1 cellular context compared by ENCODE assay signal in the genomic region with DNA sequence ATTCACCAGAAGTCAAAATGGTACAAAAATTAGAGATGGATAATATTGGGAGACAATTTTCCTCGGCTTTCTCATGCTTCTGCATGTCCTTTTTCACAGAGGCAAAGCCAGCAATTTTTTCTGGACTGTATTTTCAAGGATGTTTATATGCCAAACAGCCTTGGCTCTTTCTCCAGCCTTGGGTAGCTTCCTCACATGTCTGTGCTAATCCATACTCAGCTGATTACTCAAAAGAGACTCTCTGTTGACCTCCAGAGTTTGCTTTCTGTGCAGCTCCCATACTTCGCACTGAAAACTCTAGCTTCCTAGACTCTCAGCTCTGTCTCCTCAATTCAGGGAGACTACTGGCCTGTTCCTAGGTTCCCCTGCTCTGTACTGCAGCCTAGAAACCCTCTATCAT.
TF ChIP-seq lines count a peak whose summit lies in the region.

No MANE protein-coding gene starts in this region.

TF ChIP-seq in H1, 55 proteins besides CTCF, POLR2A, EP300 and RAD21 (continued from another document):
- no peak for TF ChIP-seq FOSL1 (IDR thresholded peaks at IDR 0.05; ENCODE audit: insufficient read depth, low read depth, low read length)
- TF ChIP-seq, protein P1, sequence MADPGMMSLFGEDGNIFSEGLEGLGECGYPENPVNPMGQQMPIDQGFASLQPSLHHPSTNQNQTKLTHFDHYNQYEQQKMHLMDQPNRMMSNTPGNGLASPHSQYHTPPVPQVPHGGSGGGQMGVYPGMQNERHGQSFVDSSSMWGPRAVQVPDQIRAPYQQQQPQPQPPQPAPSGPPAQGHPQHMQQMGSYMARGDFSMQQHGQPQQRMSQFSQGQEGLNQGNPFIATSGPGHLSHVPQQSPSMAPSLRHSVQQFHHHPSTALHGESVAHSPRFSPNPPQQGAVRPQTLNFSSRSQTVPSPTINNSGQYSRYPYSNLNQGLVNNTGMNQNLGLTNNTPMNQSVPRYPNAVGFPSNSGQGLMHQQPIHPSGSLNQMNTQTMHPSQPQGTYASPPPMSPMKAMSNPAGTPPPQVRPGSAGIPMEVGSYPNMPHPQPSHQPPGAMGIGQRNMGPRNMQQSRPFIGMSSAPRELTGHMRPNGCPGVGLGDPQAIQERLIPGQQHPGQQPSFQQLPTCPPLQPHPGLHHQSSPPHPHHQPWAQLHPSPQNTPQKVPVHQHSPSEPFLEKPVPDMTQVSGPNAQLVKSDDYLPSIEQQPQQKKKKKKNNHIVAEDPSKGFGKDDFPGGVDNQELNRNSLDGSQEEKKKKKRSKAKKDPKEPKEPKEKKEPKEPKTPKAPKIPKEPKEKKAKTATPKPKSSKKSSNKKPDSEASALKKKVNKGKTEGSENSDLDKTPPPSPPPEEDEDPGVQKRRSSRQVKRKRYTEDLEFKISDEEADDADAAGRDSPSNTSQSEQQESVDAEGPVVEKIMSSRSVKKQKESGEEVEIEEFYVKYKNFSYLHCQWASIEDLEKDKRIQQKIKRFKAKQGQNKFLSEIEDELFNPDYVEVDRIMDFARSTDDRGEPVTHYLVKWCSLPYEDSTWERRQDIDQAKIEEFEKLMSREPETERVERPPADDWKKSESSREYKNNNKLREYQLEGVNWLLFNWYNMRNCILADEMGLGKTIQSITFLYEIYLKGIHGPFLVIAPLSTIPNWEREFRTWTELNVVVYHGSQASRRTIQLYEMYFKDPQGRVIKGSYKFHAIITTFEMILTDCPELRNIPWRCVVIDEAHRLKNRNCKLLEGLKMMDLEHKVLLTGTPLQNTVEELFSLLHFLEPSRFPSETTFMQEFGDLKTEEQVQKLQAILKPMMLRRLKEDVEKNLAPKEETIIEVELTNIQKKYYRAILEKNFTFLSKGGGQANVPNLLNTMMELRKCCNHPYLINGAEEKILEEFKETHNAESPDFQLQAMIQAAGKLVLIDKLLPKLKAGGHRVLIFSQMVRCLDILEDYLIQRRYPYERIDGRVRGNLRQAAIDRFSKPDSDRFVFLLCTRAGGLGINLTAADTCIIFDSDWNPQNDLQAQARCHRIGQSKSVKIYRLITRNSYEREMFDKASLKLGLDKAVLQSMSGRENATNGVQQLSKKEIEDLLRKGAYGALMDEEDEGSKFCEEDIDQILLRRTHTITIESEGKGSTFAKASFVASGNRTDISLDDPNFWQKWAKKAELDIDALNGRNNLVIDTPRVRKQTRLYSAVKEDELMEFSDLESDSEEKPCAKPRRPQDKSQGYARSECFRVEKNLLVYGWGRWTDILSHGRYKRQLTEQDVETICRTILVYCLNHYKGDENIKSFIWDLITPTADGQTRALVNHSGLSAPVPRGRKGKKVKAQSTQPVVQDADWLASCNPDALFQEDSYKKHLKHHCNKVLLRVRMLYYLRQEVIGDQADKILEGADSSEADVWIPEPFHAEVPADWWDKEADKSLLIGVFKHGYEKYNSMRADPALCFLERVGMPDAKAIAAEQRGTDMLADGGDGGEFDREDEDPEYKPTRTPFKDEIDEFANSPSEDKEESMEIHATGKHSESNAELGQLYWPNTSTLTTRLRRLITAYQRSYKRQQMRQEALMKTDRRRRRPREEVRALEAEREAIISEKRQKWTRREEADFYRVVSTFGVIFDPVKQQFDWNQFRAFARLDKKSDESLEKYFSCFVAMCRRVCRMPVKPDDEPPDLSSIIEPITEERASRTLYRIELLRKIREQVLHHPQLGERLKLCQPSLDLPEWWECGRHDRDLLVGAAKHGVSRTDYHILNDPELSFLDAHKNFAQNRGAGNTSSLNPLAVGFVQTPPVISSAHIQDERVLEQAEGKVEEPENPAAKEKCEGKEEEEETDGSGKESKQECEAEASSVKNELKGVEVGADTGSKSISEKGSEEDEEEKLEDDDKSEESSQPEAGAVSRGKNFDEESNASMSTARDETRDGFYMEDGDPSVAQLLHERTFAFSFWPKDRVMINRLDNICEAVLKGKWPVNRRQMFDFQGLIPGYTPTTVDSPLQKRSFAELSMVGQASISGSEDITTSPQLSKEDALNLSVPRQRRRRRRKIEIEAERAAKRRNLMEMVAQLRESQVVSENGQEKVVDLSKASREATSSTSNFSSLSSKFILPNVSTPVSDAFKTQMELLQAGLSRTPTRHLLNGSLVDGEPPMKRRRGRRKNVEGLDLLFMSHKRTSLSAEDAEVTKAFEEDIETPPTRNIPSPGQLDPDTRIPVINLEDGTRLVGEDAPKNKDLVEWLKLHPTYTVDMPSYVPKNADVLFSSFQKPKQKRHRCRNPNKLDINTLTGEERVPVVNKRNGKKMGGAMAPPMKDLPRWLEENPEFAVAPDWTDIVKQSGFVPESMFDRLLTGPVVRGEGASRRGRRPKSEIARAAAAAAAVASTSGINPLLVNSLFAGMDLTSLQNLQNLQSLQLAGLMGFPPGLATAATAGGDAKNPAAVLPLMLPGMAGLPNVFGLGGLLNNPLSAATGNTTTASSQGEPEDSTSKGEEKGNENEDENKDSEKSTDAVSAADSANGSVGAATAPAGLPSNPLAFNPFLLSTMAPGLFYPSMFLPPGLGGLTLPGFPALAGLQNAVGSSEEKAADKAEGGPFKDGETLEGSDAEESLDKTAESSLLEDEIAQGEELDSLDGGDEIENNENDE (IDR thresholded peaks at IDR 0.05; ENCODE audit: insufficient replicate concordance, low read length) = no peak
- no peak for TF ChIP-seq SUZ12 (IDR thresholded peaks at IDR 0.05; ENCODE audit: low read length)
- no peak for TF ChIP-seq ZNF274 (IDR thresholded peaks at IDR 0.05; ENCODE audit: borderline replicate concordance, extremely low read depth, low read length)
- no peak for TF ChIP-seq BRCA1 (IDR thresholded peaks at IDR 0.05; ENCODE audit: low read depth, low read length)
- TF ChIP-seq SP1 (IDR thresholded peaks at IDR 0.05; ENCODE audit: low read depth, low read length) = no peak
